14 cellular contexts compared by ENCODE assay signal in genomic region chr15:34334676-34335075, GRCh38. TPM values are rescaled to one million over a fixed set of nuclear protein-coding genes. Genes with fewer than 3 reads are reported as not detected.
A peak's percentile ranks its signal among the peaks of the same experiment; 100 is the strongest.
DNase-seq lines count a peak whose midpoint lies in the region; ATAC-seq, FAIRE-seq and TF ChIP-seq lines count a peak whose summit lies in the region.
"Had no signal": no experiment of that assay in that cellular context is flagged by ENCODE, and none has a peak within 500 bp of the region (broad histone marks: within the 10 kb centered on the region; RNA-seq: fewer than 3 reads in every experiment).

No MANE protein-coding gene starts in this region.

- DNase-seq in CD8-positive, alpha-beta T cell, result no peak
- DNase-seq in caudate nucleus (lab: John Stamatoyannopoulos, UW) (no peak), urothelium cell line (ENCODE audit: low spot score) (no peak)
- DNase-seq in natural killer cell treated with Interleukin-12 subunit alpha and Interleukin-12 subunit beta and Interleukin-15 and Interleukin-18, amount 100 ng/mL, for 72 hours (ENCODE audit: low spot score), result no peak
- DNase-seq: activated gamma-delta T cell treated with Interleukin-2 at 50 U/mL for 16 hours, NCI-H510A treated with DMSO at 0.1 percent for 48 hours had no signal

- peaks cover 67% of the 10 kb centered on the region for H3K4me1 ChIP-seq in CD8-positive, alpha-beta T cell (ENCODE audit: insufficient read depth, low read length)

- POLR2A ChIA-PET in CD8-positive, alpha-beta T cell (lab: Charles Lee), result no interaction called here

- peak overlapping the region; percentile 81 for H3K4me3 ChIP-seq in CD8-positive, alpha-beta T cell (ENCODE audit: low read depth, low read length)

- no peak for FAIRE-seq in urothelium cell line (lab: Jason Lieb, UNC)

- peaks cover 66% of the 10 kb centered on the region for H3K4me1 Mint-ChIP-seq in CD8-positive, alpha-beta T cell (ENCODE audit: low read depth)
- peaks cover 44 to 52% of the 10 kb centered on the region in 2 donors for H3K4me1 Mint-ChIP-seq in natural killer cell treated with Interleukin-12 subunit alpha and Interleukin-12 subunit beta and Interleukin-15 and Interleukin-18, amount 100 ng/mL, for 72 hours (ENCODE audit: low read depth in 2 of 2)

- H3K9me3 Mint-ChIP-seq in CD8-positive, alpha-beta T cell, result no peaks in the 10 kb centered on the region
- no peaks in the 10 kb centered on the region for H3K9me3 Mint-ChIP-seq in natural killer cell treated with Interleukin-12 subunit alpha and Interleukin-12 subunit beta and Interleukin-15 and Interleukin-18, amount 100 ng/mL, for 72 hours

- peaks cover 11% of the 10 kb centered on the region for H3K36me3 Mint-ChIP-seq in CD8-positive, alpha-beta T cell
- no peaks in the 10 kb centered on the region for H3K36me3 Mint-ChIP-seq in natural killer cell treated with Interleukin-12 subunit alpha and Interleukin-12 subunit beta and Interleukin-15 and Interleukin-18, amount 100 ng/mL, for 72 hours

- intact Hi-C loops in CD8-positive, alpha-beta T cell (cut with DNase I, micrococcal nuclease), result loop anchor here (5.0 to 10.0 kb wide), 4 partner anchors 33 to 630 kb away; partner anchors contain the start of genes AQR (in 1 of the 2), AVEN (in 1 of the 2) and LPCAT4 (in 1 of the 2)

- TF ChIP-seq CTCF in CD8-positive, alpha-beta T cell (IDR thresholded peaks at IDR 0.05), result no peak

- peak overlapping the region; percentile 80 for H3K27ac ChIP-seq in CD8-positive, alpha-beta T cell (ENCODE audit: low read depth, low read length)
- H3K27ac ChIP-seq in KOPT-K1 (ENCODE audit: low read depth, low read length, poor library complexity, severe bottlenecking) (peak overlapping the region; percentile 95), caudate nucleus (ENCODE audit: low read depth, low read length) (peak overlapping the region; percentile 40)

- peak overlapping the region; percentile 98 for H3K4me3 Mint-ChIP-seq in CD8-positive, alpha-beta T cell
- H3K4me3 Mint-ChIP-seq in natural killer cell treated with Interleukin-12 subunit alpha and Interleukin-12 subunit beta and Interleukin-15 and Interleukin-18, amount 100 ng/mL, for 72 hours, result peak overlapping the region; percentile 96

- H3K27me3 ChIP-seq in CD8-positive, alpha-beta T cell (ENCODE audit: insufficient read depth, low read length), result no peaks in the 10 kb centered on the region

- no peak for ATAC-seq in CD8-positive, alpha-beta T cell
- no peak for ATAC-seq in natural killer cell treated with Interleukin-12 subunit alpha and Interleukin-12 subunit beta and Interleukin-15 and Interleukin-18, amount 100 ng/mL, for 72 hours
- ATAC-seq in GM18870 (IDR thresholded peaks at IDR 0.05; ENCODE audit: unreplicated experiment) (no peak), HG03432 (IDR thresholded peaks at IDR 0.05; ENCODE audit: unreplicated experiment) (no peak), GM19324 (IDR thresholded peaks at IDR 0.05; ENCODE audit: low FRiP score, unreplicated experiment) (no peak)

- CTCF ChIA-PET in CD8-positive, alpha-beta T cell (lab: Charles Lee), result interaction anchor here (0.7 kb wide), 1 partner anchor 272 kb away, joined by 3 read pairs; no protein-coding TSS in a partner anchor

- no peaks in the 10 kb centered on the region for H3K27me3 Mint-ChIP-seq in CD8-positive, alpha-beta T cell (ENCODE audit: low read depth)
- H3K27me3 Mint-ChIP-seq in natural killer cell treated with Interleukin-12 subunit alpha and Interleukin-12 subunit beta and Interleukin-15 and Interleukin-18, amount 100 ng/mL, for 72 hours, result no peaks in the 10 kb centered on the region

- no peaks in the 10 kb centered on the region for H3K9me3 ChIP-seq in CD8-positive, alpha-beta T cell (ENCODE audit: low read length)
- no peaks in the 10 kb centered on the region for H3K9me3 ChIP-seq in KOPT-K1 (ENCODE audit: insufficient read depth, low read length, poor library complexity, severe bottlenecking)

- H3K27ac Mint-ChIP-seq in CD8-positive, alpha-beta T cell, result peak overlapping the region; percentile 97
- H3K27ac Mint-ChIP-seq in natural killer cell treated with Interleukin-12 subunit alpha and Interleukin-12 subunit beta and Interleukin-15 and Interleukin-18, amount 100 ng/mL, for 72 hours, result peak overlapping the region; percentile 84 to 93

- no peaks in the 10 kb centered on the region for H3K36me3 ChIP-seq in CD8-positive, alpha-beta T cell (ENCODE audit: insufficient read depth, low read length)
- peaks cover 14% of the 10 kb centered on the region for H3K36me3 ChIP-seq in KOPT-K1 (ENCODE audit: insufficient read depth, low read length)

RNA-seq across cellular contexts. Expression of gene SLC12A6, which starts 2.9 kb away (rescaled TPM):
- total RNA-seq in CD8-positive, alpha-beta T cell, result 10 to 100 TPM; 55.7 to 60.8 TPM
- total RNA-seq in natural killer cell treated with Interleukin-12 subunit alpha and Interleukin-12 subunit beta and Interleukin-15 and Interleukin-18, amount 100 ng/mL, for 72 hours, result 10 to 100 TPM; 49.5 to 67.3 TPM

RNA-seq across cellular contexts. Expression of gene NOP10, which starts 8.3 kb away (rescaled TPM):
- total RNA-seq in CD8-positive, alpha-beta T cell, result 10 to 100 TPM; 36.6 to 40.1 TPM
- 100 to 1,000 TPM; 196 to 250 TPM for total RNA-seq in natural killer cell treated with Interleukin-12 subunit alpha and Interleukin-12 subunit beta and Interleukin-15 and Interleukin-18, amount 100 ng/mL, for 72 hours

RNA-seq across cellular contexts. Expression of gene NUTM1, which starts 8.4 kb away (rescaled TPM):
- not detected for total RNA-seq in CD8-positive, alpha-beta T cell
- total RNA-seq in natural killer cell treated with Interleukin-12 subunit alpha and Interleukin-12 subunit beta and Interleukin-15 and Interleukin-18, amount 100 ng/mL, for 72 hours, result not detected
- total RNA-seq: fibroblast of villous mesenchyme; IMR-90; lung microvascular endothelial cell; T-helper 2 cell treated with Interferon-gamma antibody and Interleukin-4, amounts not matched to agents 100 ng/mL and 5 ng/mL, for 36 hours had no signal

RNA-seq across cellular contexts. Expression of gene LPCAT4, which starts 32.3 kb away (rescaled TPM):
- total RNA-seq in CD8-positive, alpha-beta T cell, result 10 to 100 TPM; 30.9 to 36.3 TPM
- total RNA-seq in natural killer cell treated with Interleukin-12 subunit alpha and Interleukin-12 subunit beta and Interleukin-15 and Interleukin-18, amount 100 ng/mL, for 72 hours, result 10 to 100 TPM; 46.8 to 96.5 TPM

Comparison
In these comparisons a context has a peak if more than half of its experiments do, and no peak if none do; other contexts are left out.
1. H3K27ac ChIP-seq: peak in every context shown above with its lines; median percentile 95 in KOPT-K1; 80 in CD8-positive, alpha-beta T cell; 40 in caudate nucleus.
2. RNA of gene NOP10, which starts 8.3 kb away (total RNA-seq): 196 to 250 TPM in natural killer cell treated with Interleukin-12 subunit alpha and Interleukin-12 subunit beta and Interleukin-15 and Interleukin-18, amount 100 ng/mL, for 72 hours; 36.6 to 40.1 TPM in CD8-positive, alpha-beta T cell; every median in the first group is over 4 times any median in the second.